8 cellular contexts compared by ENCODE assay signal in genomic region chr5:177403826-177404640, GRCh38. TPM values are rescaled to one million over a fixed set of nuclear protein-coding genes. Genes with fewer than 3 reads are reported as not detected.
A peak's percentile ranks its signal among the peaks of the same experiment; 100 is the strongest.
DNase-seq lines count a peak whose midpoint lies in the region; ATAC-seq and TF ChIP-seq lines count a peak whose summit lies in the region.

No MANE protein-coding gene starts in this region.

- TF ChIP-seq EP300 in ovary (IDR thresholded peaks at IDR 0.05) = no peak
- TF ChIP-seq EP300 in tibial nerve (IDR thresholded peaks at IDR 0.05) = peak in 1 of 2 donors; percentile 39

- DNase-seq in GDM1 (lab: John Stamatoyannopoulos, UW) = peak; percentile 90
- peak; percentile 75 for DNase-seq in SK-MEL-5 (ENCODE audit: low read depth, low spot score)
- DNase-seq in activated naive CD4-positive, alpha-beta T cell treated with anti-CD3 and anti-CD28 coated beads for 36 hours = peak; percentile 90
- peak; percentile 85 for DNase-seq in glutamatergic neuron
- DNase-seq in ovary = peak; percentile 79 to 88 (median 84)
- peak; percentile 61 to 66 for DNase-seq in tibial nerve (ENCODE audit: low spot score in 2 of 2)

- H3K36me3 ChIP-seq in KMS-11 (ENCODE audit: insufficient read depth) (no peaks in the 10 kb centered on the region), ovary (no peaks in the 10 kb centered on the region), tibial nerve (no peaks in the 10 kb centered on the region)

- no peaks in the 10 kb centered on the region for H3K79me2 ChIP-seq in KMS-11 (ENCODE audit: insufficient read depth, low read depth)

- no peak overlapping the region for H3K27ac Mint-ChIP-seq in activated naive CD4-positive, alpha-beta T cell treated with anti-CD3 and anti-CD28 coated beads for 36 hours
- H3K27ac Mint-ChIP-seq in glutamatergic neuron (ENCODE audit: unreplicated experiment) = no peak overlapping the region

- no peak for TF ChIP-seq POLR2A in ovary (IDR thresholded peaks at IDR 0.05)
- no peak for TF ChIP-seq POLR2A in tibial nerve (IDR thresholded peaks at IDR 0.05)

- no peaks in the 10 kb centered on the region for H3K9me3 ChIP-seq in ovary
- H3K9me3 ChIP-seq in tibial nerve = no peaks in the 10 kb centered on the region

- intact Hi-C loops in activated naive CD4-positive, alpha-beta T cell treated with anti-CD3 and anti-CD28 coated beads for 36 hours (cut with micrococcal nuclease) = loop anchor here (1.0 to 2.0 kb wide), 7 partner anchors 22 to 97 kb away; partner anchors contain the start of genes GRK6 and PDLIM7
- intact Hi-C loops in ovary (cut with DNase I) = loop anchor here in 3 of 4 donors (2.0 to 5.0 kb wide), 5 partner anchors 45 to 95 kb away; partner anchors contain the start of gene PDLIM7 (in 1 of the 3)

- peak overlapping the region; percentile 78 for H2AFZ ChIP-seq in KMS-11 (ENCODE audit: low read depth)

- ATAC-seq in GM21737 (IDR thresholded peaks at IDR 0.05; ENCODE audit: unreplicated experiment) = peak; percentile 70

- H4K20me1 ChIP-seq in KMS-11 (ENCODE audit: insufficient read depth) = no peaks in the 10 kb centered on the region

- no peaks in the 10 kb centered on the region for H3K36me3 Mint-ChIP-seq in activated naive CD4-positive, alpha-beta T cell treated with anti-CD3 and anti-CD28 coated beads for 36 hours (ENCODE audit: low read depth)
- H3K36me3 Mint-ChIP-seq in glutamatergic neuron (ENCODE audit: unreplicated experiment) = no peaks in the 10 kb centered on the region

- H3K4me1 ChIP-seq in KMS-11 (ENCODE audit: low read depth, poor library complexity, severe bottlenecking) = peaks cover 9% of the 10 kb centered on the region
- H3K4me1 ChIP-seq in ovary (ENCODE audit: insufficient read depth) = peaks cover 9% of the 10 kb centered on the region
- H3K4me1 ChIP-seq in tibial nerve = peaks cover 0 to 44% (median 25%) of the 10 kb centered on the region in 4 donors

- TF ChIP-seq CTCF in KMS-11 (conservative IDR thresholded peaks at IDR 0.05; ENCODE audit: low read depth, low read length) (peak; percentile 39), glutamatergic neuron (IDR thresholded peaks at IDR 0.05; ENCODE audit: partially characterized antibody, unreplicated experiment) (peak; percentile 83), ovary (IDR thresholded peaks at IDR 0.05) (peak; percentile 62 to 83 (median 81)), tibial nerve (IDR thresholded peaks at IDR 0.05) (peak; percentile 76 to 93 (median 78))

- H3K9ac ChIP-seq in KMS-11 = peak overlapping the region; percentile 62

- H3K4me3 ChIP-seq in KMS-11 (IDR thresholded peaks at IDR 0.05; ENCODE audit: insufficient read depth, low read depth, low read length) (no peak overlapping the region), ovary (peak overlapping the region; percentile 33), tibial nerve (peak overlapping the region; percentile 31 to 65 (median 54))

- H3K27ac ChIP-seq in KMS-11 (peak overlapping the region; percentile 52), ovary (no peak overlapping the region), tibial nerve (peak overlapping the region in 2 of 4 donors; percentile 28 to 51)

- H3K27me3 ChIP-seq in KMS-11 (ENCODE audit: insufficient read depth, low read depth) (no peaks in the 10 kb centered on the region), ovary (peaks cover 5% of the 10 kb centered on the region), tibial nerve (peaks cover 3 to 68% of the 10 kb centered on the region in 2 donors)

- no peaks in the 10 kb centered on the region for H3K9me3 Mint-ChIP-seq in activated naive CD4-positive, alpha-beta T cell treated with anti-CD3 and anti-CD28 coated beads for 36 hours
- H3K9me3 Mint-ChIP-seq in glutamatergic neuron (ENCODE audit: unreplicated experiment) = peaks cover 6% of the 10 kb centered on the region

- WGBS in ovary, 3 donors = 0 to 1% (median 1%) methylated on average over 68 to 89 of the region's 89 CpGs
- WGBS in tibial nerve, 2 donors = 1% methylated on average over 40 of the region's 89 CpGs; no CpG with 5 or more reads in 1 of the 2 donors

- in situ Hi-C loops in SK-MEL-5 (cut with HindIII; ENCODE audit: low pct_unique_long_range_greater_than_20kb, low sequenced_read_pairs) = no loop called here

- H3K27me3 Mint-ChIP-seq in activated naive CD4-positive, alpha-beta T cell treated with anti-CD3 and anti-CD28 coated beads for 36 hours (ENCODE audit: low read depth) = peaks cover 15% of the 10 kb centered on the region
- H3K27me3 Mint-ChIP-seq in glutamatergic neuron (ENCODE audit: unreplicated experiment) = peaks cover 14% of the 10 kb centered on the region

- peak overlapping the region; percentile 78 for H3K4me3 Mint-ChIP-seq in activated naive CD4-positive, alpha-beta T cell treated with anti-CD3 and anti-CD28 coated beads for 36 hours
- peak overlapping the region; percentile 92 for H3K4me3 Mint-ChIP-seq in glutamatergic neuron (ENCODE audit: unreplicated experiment)

- CTCF ChIA-PET in activated naive CD4-positive, alpha-beta T cell treated with anti-CD3 and anti-CD28 coated beads for 36 hours (lab: Charles Lee) = interaction anchor here (0.7 to 9.9 kb wide), 32 partner anchors 8 to 112 kb away, joined by 3 to 161 read pairs (median 14); partner anchors contain the start of genes GRK6, PDLIM7, PRR7 and SLC34A1

- H3K4me2 ChIP-seq in KMS-11 = peak overlapping the region; percentile 91

- peaks cover 19% of the 10 kb centered on the region for H3K4me1 Mint-ChIP-seq in activated naive CD4-positive, alpha-beta T cell treated with anti-CD3 and anti-CD28 coated beads for 36 hours (ENCODE audit: low read depth)
- H3K4me1 Mint-ChIP-seq in glutamatergic neuron (ENCODE audit: low read depth, unreplicated experiment) = peaks cover 4% of the 10 kb centered on the region

RNA-seq across cellular contexts. Expression of gene PFN3, which starts 3.6 kb away (rescaled TPM):
- not detected in 2 replicates for total RNA-seq in SK-MEL-5 (2014; rRNA removed; shearing (Covaris generic))
- not detected in 2 replicates for polyA plus RNA-seq in SK-MEL-5 (2015; cell fraction: cytosol; rRNA removed)
- polyA plus RNA-seq in SK-MEL-5 (2015; cell fraction: nucleus; rRNA removed) = not detected in 2 replicates
- total RNA-seq in activated naive CD4-positive, alpha-beta T cell treated with anti-CD3 and anti-CD28 coated beads for 36 hours = not detected
- not detected for total RNA-seq in glutamatergic neuron (ENCODE audit: unreplicated experiment)
- not detected for total RNA-seq in ovary
- polyA plus RNA-seq in ovary = not detected
- total RNA-seq in tibial nerve = not detected

RNA-seq across cellular contexts. Expression of gene F12, which starts 5.3 kb away (rescaled TPM):
- 6.0 and 8.2 TPM in 2 replicates for total RNA-seq in SK-MEL-5 (2014; rRNA removed; shearing (Covaris generic))
- polyA plus RNA-seq in SK-MEL-5 (2015; cell fraction: cytosol; rRNA removed) = 10.6 and 12.1 TPM in 2 replicates
- 25.7 and 27.4 TPM in 2 replicates for polyA plus RNA-seq in SK-MEL-5 (2015; cell fraction: nucleus; rRNA removed)
- 1 to 10 TPM; 3.2 to 5.4 TPM for total RNA-seq in activated naive CD4-positive, alpha-beta T cell treated with anti-CD3 and anti-CD28 coated beads for 36 hours
- 5.4 TPM for total RNA-seq in glutamatergic neuron (ENCODE audit: unreplicated experiment)
- total RNA-seq in ovary = 1 to 10 TPM in 1 of 7 donors, under 1 TPM in 1, not detected in 5; 0.28 to 1.7 TPM
- polyA plus RNA-seq in ovary = not detected
- total RNA-seq in tibial nerve = 1 to 10 TPM in 1 of 4 donors, under 1 TPM in 1, not detected in 2; 0.59 to 4.5 TPM

RNA-seq across cellular contexts. Expression of gene SLC34A1, which starts 19.8 kb away (rescaled TPM):
- 0.16 and 0.19 TPM in 2 replicates for total RNA-seq in SK-MEL-5 (2014; rRNA removed; shearing (Covaris generic))
- polyA plus RNA-seq in SK-MEL-5 (2015; cell fraction: cytosol; rRNA removed) = 0.06 and 0.12 TPM in 2 replicates
- polyA plus RNA-seq in SK-MEL-5 (2015; cell fraction: nucleus; rRNA removed) = 0.08 and 0.41 TPM in 2 replicates
- not detected for total RNA-seq in activated naive CD4-positive, alpha-beta T cell treated with anti-CD3 and anti-CD28 coated beads for 36 hours
- total RNA-seq in glutamatergic neuron (ENCODE audit: unreplicated experiment) (not detected), ovary (not detected), tibial nerve (not detected)
- polyA plus RNA-seq in ovary = not detected

RNA-seq across cellular contexts. Expression of gene GRK6, which starts 22.4 kb away (rescaled TPM):
- 18.9 and 19.4 TPM in 2 replicates for total RNA-seq in SK-MEL-5 (2014; rRNA removed; shearing (Covaris generic))
- 29.6 and 35.1 TPM in 2 replicates for polyA plus RNA-seq in SK-MEL-5 (2015; cell fraction: cytosol; rRNA removed)
- polyA plus RNA-seq in SK-MEL-5 (2015; cell fraction: nucleus; rRNA removed) = 16.4 and 25.6 TPM in 2 replicates
- total RNA-seq in activated naive CD4-positive, alpha-beta T cell treated with anti-CD3 and anti-CD28 coated beads for 36 hours = 100 to 1,000 TPM; 117 to 133 TPM
- total RNA-seq in glutamatergic neuron (ENCODE audit: unreplicated experiment) = 43.9 TPM
- 10 to 100 TPM; 13.6 to 30.3 (median 21.7) TPM for total RNA-seq in ovary
- polyA plus RNA-seq in ovary = 10 to 100 TPM in 1 of 2 donors, 1 to 10 TPM in 1; 5.9 to 15.3 TPM
- 10 to 100 TPM; 19.4 to 26.4 (median 23.2) TPM for total RNA-seq in tibial nerve

RNA-seq across cellular contexts. Expression of gene PRR7, which starts 42.6 kb away (rescaled TPM):
- total RNA-seq in SK-MEL-5 (2014; rRNA removed; shearing (Covaris generic)) = 34.4 and 38.8 TPM in 2 replicates
- 179 and 188 TPM in 2 replicates for polyA plus RNA-seq in SK-MEL-5 (2015; cell fraction: cytosol; rRNA removed)
- polyA plus RNA-seq in SK-MEL-5 (2015; cell fraction: nucleus; rRNA removed) = 93.4 and 107 TPM in 2 replicates
- 1 to 10 TPM; 7.4 to 8.2 TPM for total RNA-seq in activated naive CD4-positive, alpha-beta T cell treated with anti-CD3 and anti-CD28 coated beads for 36 hours
- total RNA-seq in glutamatergic neuron (ENCODE audit: unreplicated experiment) (4.1 TPM), ovary (10 to 100 TPM in 1 of 7 donors, 1 to 10 TPM in 5, under 1 TPM in 1; 0.66 to 11.4 (median 2.1) TPM), tibial nerve (10 to 100 TPM in 1 of 4 donors, 1 to 10 TPM in 3; 5.1 to 11.2 (median 7.5) TPM)
- polyA plus RNA-seq in ovary = under 1 TPM in 1 of 2 donors, not detected in 1; 0.51 TPM
